19 cellular contexts compared by ENCODE assay signal in genomic region chr9:89955144-89955543, GRCh38.
DNase-seq lines count a peak whose midpoint lies in the region; ATAC-seq and TF ChIP-seq lines count a peak whose summit lies in the region.
"Had no signal": no experiment of that assay in that cellular context is flagged by ENCODE, and none has a peak within 500 bp of the region (broad histone marks: within the 10 kb centered on the region; RNA-seq: fewer than 3 reads in every experiment).

No MANE protein-coding gene starts in this region.

- no peaks in the 10 kb centered on the region for H3K4me1 Mint-ChIP-seq in Caco-2 (ENCODE audit: low read depth, unreplicated experiment)
- H3K4me1 Mint-ChIP-seq: IgD-negative memory B cell had no signal

- TF ChIP-seq CTCF in VCaP (conservative IDR thresholded peaks at IDR 0.05) (no peak), upper lobe of right lung (IDR thresholded peaks at IDR 0.05) (no peak), Caco-2 (IDR thresholded peaks at IDR 0.05; ENCODE audit: insufficient read depth in 1 of 2, low read depth in 1 of 2, low read length in 1 of 2, severe bottlenecking in 1 of 2, unreplicated experiment in 1 of 2) (no peak)

- no peaks in the 10 kb centered on the region for H3K36me3 ChIP-seq in upper lobe of right lung
- no peaks in the 10 kb centered on the region for H3K36me3 ChIP-seq in Caco-2 (ENCODE audit: control insufficient read depth, insufficient read depth, low read length)
- H3K36me3 ChIP-seq: BE2C had no signal

- BruUV-seq in Caco-2 (replicated peaks; lab: Mats Ljungman, UMichigan) = no TSS peak

- H3K36me3 Mint-ChIP-seq in Caco-2 (ENCODE audit: insufficient read depth, unreplicated experiment) = no peaks in the 10 kb centered on the region
- H3K36me3 Mint-ChIP-seq: CD14-positive monocyte; CD4-positive, alpha-beta memory T cell had no signal

- no peak overlapping the region for H3K4me3 ChIP-seq in upper lobe of right lung
- no peak overlapping the region for H3K4me3 ChIP-seq in Caco-2 (ENCODE audit: low read depth, low read length)
- H3K4me3 ChIP-seq: GM12878 had no signal

- H3K27ac Mint-ChIP-seq in Caco-2 (ENCODE audit: unreplicated experiment) = no peak overlapping the region
- H3K27ac Mint-ChIP-seq: H9, IgD-negative memory B cell had no signal

- H3K4me3 Mint-ChIP-seq in Caco-2 (ENCODE audit: unreplicated experiment) = no peak overlapping the region
- H3K4me3 Mint-ChIP-seq: CD4-positive, alpha-beta memory T cell; H9; IgD-negative memory B cell had no signal

- H3K4me1 ChIP-seq in upper lobe of right lung (no peaks in the 10 kb centered on the region), Caco-2 (no peaks in the 10 kb centered on the region)
- H3K4me1 ChIP-seq: BE2C had no signal

- H3K9me3 ChIP-seq in upper lobe of right lung (no peaks in the 10 kb centered on the region), Caco-2 (no peaks in the 10 kb centered on the region)
- H3K9me3 ChIP-seq: BE2C had no signal

- DNase-seq in SKM-1 treated with dmso at 0.1 percent for 144 hours (lab: John Stamatoyannopoulos, UW; ENCODE audit: unreplicated experiment) (peak; percentile 23), SKM-1 (lab: John Stamatoyannopoulos, UW; ENCODE audit: unreplicated experiment) (no peak), NCI-H69 (lab: John Stamatoyannopoulos, UW) (peak; percentile 53), upper lobe of right lung (no peak), Right ventricle myocardium inferior (ENCODE audit: missing footprints) (no peak), Caco-2 (no peak)
- DNase-seq: BE2C; CD4-positive, alpha-beta memory T cell; DMS 273 treated with DMSO at 0.1 percent for 48 hours; DMS53; DND-41; EL; H9 had no signal

- H3K27ac ChIP-seq in VCaP = peak overlapping the region; percentile 28; the same call in 1 of the 2 replicates
- H3K27ac ChIP-seq in upper lobe of right lung = no peak overlapping the region

- ATAC-seq in upper lobe of right lung (peak; percentile 43), Right ventricle myocardium inferior (no peak), HG03108 (IDR thresholded peaks at IDR 0.05; ENCODE audit: unreplicated experiment) (no peak)
- ATAC-seq: GM12878, HepG2 had no signal

- H3K27me3 ChIP-seq in upper lobe of right lung = no peaks in the 10 kb centered on the region
- no peaks in the 10 kb centered on the region for H3K27me3 ChIP-seq in Caco-2 (replicated peaks; ENCODE audit: control insufficient read depth, insufficient read depth, low read length)
- H3K27me3 ChIP-seq: BE2C had no signal

- no peaks in the 10 kb centered on the region for H3K27me3 Mint-ChIP-seq in Caco-2 (ENCODE audit: insufficient read depth, unreplicated experiment)
- H3K27me3 Mint-ChIP-seq: CD4-positive, alpha-beta memory T cell; IgD-negative memory B cell had no signal

- CTCF ChIA-PET in Caco-2 (lab: Charles Lee) = no interaction called here

- POLR2A ChIA-PET in Caco-2 (lab: Charles Lee) = no interaction called here

- intact Hi-C loops in upper lobe of right lung (cut with DNase I) (no loop called here), Right ventricle myocardium inferior (cut with DNase I) (no loop called here), Caco-2 (cut with micrococcal nuclease; ENCODE audit: unreplicated experiment) (no loop called here)

- H3K9me3 Mint-ChIP-seq in Caco-2 (ENCODE audit: unreplicated experiment) = no peaks in the 10 kb centered on the region
- H3K9me3 Mint-ChIP-seq: CD4-positive, alpha-beta memory T cell; IgD-negative memory B cell had no signal

Comparison
In these comparisons a context has a peak if more than half of its experiments do, and no peak if none do; other contexts are left out.
1. DNase-seq: peak in SKM-1 treated with dmso at 0.1 percent for 144 hours (single experiment) and NCI-H69 (single experiment); none in SKM-1 (single experiment), upper lobe of right lung (single experiment), Right ventricle myocardium inferior (single experiment) and Caco-2 (0 of 2).